1 cellular context compared by ENCODE assay signal in the genomic region with DNA sequence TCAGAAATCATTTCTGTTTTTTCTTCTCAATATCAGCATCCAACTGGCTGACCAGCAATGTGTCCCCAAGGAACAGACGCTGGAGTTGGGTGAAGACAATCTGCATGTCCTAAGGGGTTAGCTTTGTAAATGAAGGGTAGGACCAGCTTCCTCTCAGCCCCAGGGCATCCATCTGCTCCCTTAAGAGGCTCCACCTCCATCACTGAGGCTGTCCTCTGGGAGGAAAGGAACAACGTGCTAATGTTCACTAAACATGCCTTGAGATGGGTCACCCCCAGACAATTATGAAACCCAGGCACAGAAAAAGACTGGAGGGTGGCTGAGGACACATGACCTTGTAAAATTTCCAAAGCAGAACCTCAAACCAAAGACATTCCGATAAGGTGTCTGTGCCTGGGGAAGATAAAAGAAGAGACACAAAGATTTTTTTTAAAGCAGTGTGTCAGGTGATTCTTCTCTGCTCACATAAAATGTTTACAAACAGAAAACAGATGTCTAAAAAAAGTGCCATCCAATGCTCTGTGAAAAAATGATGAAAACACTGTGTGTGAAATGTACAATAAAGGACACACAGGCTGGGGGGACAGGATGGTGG.
TF ChIP-seq lines count a peak whose summit lies in the region.

No MANE protein-coding gene starts in this region.

TF ChIP-seq in A549, 52 proteins besides CTCF, POLR2A, EP300 and RAD21 (continued from another document):
- TF ChIP-seq CHD2 (IDR thresholded peaks at IDR 0.05; ENCODE audit: low read length, partially characterized antibody) (no peak), ELK1 (IDR thresholded peaks at IDR 0.05; ENCODE audit: low read depth, low read length) (no peak), GATA3 (IDR thresholded peaks at IDR 0.05; ENCODE audit: borderline replicate concordance) (no peak), NFE2L2 (conservative IDR thresholded peaks at IDR 0.05; ENCODE audit: low read length) (no peak), SMC3 (IDR thresholded peaks at IDR 0.05) (no peak)
